In the genomic region with DNA sequence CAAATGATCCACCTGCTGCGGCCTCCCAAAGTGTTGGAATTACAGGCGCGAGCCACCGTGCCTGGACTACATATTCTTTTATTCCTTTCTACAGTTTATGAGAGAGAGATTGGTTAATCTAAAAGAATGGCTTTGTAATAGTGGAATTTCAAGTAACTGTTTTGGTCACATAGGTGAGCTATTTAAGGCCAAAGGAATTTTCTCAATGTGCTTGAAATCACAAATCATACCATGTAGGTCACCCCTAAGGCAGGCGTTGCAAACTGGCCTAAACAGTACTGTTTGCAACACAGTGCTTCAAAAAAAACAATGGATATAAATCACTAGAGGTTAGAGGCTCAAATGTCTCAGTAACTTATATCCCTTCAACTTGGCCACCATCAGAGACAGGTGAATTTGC, we compare ENCODE assay signal across 33 cellular contexts.
"Had no signal": no experiment of that assay in that cellular context is flagged by ENCODE, and none has a peak within 500 bp of the region (broad histone marks: within the 10 kb centered on the region; RNA-seq: fewer than 3 reads in every experiment).

No MANE protein-coding gene starts in this region.

- H3K27me3 ChIP-seq: adrenal gland, ascending aorta, body of pancreas, brain microvascular endothelial cell, breast epithelium, cardiac muscle cell had no signal

- ATAC-seq: activated naive CD4-positive, alpha-beta T cell treated with anti-CD3 and anti-CD28 coated beads, Interleukin-2, amount 50 U/mL, for 72 hours; activated naive CD8-positive, alpha-beta T cell treated with anti-CD3 and anti-CD28 coated beads, Interleukin-2, amount 50 U/mL, for 24 hours; activated T-cell treated with anti-CD3 and anti-CD28 coated beads, Interleukin-2, amount 50 U/mL, for 4 hours; activated T-cell treated with anti-CD3 and anti-CD28 coated beads, Interleukin-2, amount 50 U/mL, for 72 hours; activated T-helper 17 cell treated with anti-CD3 and anti-CD28 coated beads, Interleukin-2, amount 50 U/mL, for 72 hours; body of pancreas had no signal

- H3K36me3 ChIP-seq: adrenal gland, ascending aorta, brain microvascular endothelial cell, breast epithelium, cardiac muscle cell had no signal

- H3K27ac ChIP-seq: adrenal gland, ascending aorta, body of pancreas, brain microvascular endothelial cell, breast epithelium, cardiac muscle cell had no signal

- H3K4me1 ChIP-seq: adrenal gland, ascending aorta, body of pancreas, breast epithelium had no signal

- H3K9me3 ChIP-seq: adrenal gland, ascending aorta, body of pancreas, breast epithelium had no signal

- DNase-seq: activated effector memory CD4-positive, alpha-beta T cell treated with anti-CD3 and anti-CD28 coated beads, Interleukin-2, amount 50 U/mL, for 16 hours; activated effector memory CD4-positive, alpha-beta T cell treated with Interleukin-2 at 50 U/mL for 16 hours; activated gamma-delta T cell; activated gamma-delta T cell treated with Interleukin-2 at 50 U/mL for 16 hours; activated naive CD4-positive, alpha-beta T cell; activated naive CD4-positive, alpha-beta T cell treated with anti-CD3 and anti-CD28 coated beads for 36 hours; activated naive CD4-positive, alpha-beta T cell treated with anti-CD3 and anti-CD28 coated beads, Interleukin-2, amount 10 ng/mL, durations not matched to agents 7 days and 5 days; activated naive CD4-positive, alpha-beta T cell treated with anti-CD3 and anti-CD28 coated beads, Interleukin-2, amount 50 U/mL, for 16 hours; activated naive CD4-positive, alpha-beta T cell treated with Interleukin-2 at 50 U/mL for 16 hours; activated naive CD8-positive, alpha-beta T cell treated with anti-CD3 and anti-CD28 coated beads for 36 hours; activated naive CD8-positive, alpha-beta T cell treated with anti-CD3 and anti-CD28 coated beads, Interleukin-2, amount 10 ng/mL, durations not matched to agents 7 days and 5 days; activated naive CD8-positive, alpha-beta T cell treated with anti-CD3 and anti-CD28 coated beads, Interleukin-2, amount 50 U/mL, for 24 hours; activated T-cell treated with anti-CD3 and anti-CD28 coated beads for 4 hours; activated T-cell treated with anti-CD3 and anti-CD28 coated beads, Interleukin-2, amount 50 U/mL, for 1 hour; activated T-cell treated with anti-CD3 and anti-CD28 coated beads, Interleukin-2, amount 50 U/mL, for 24 hours; activated T-cell treated with anti-CD3 and anti-CD28 coated beads, Interleukin-2, amount 50 U/mL, for 4 hours; activated T-cell treated with anti-CD3 and anti-CD28 coated beads, Interleukin-2, amount 50 U/mL, for 48 hours; activated T-cell treated with anti-CD3 and anti-CD28 coated beads, Interleukin-2, amount 50 U/mL, for 72 hours; adrenal gland; amniotic stem cell; amygdala; anterior cingulate cortex; aorta; body of pancreas; brain microvascular endothelial cell; caudate nucleus; central memory CD4-positive, alpha-beta T cell; cerebellar nuclear complex had no signal

- H3K4me3 ChIP-seq: adrenal gland, ascending aorta, body of pancreas, breast epithelium, cardiac muscle cell had no signal
